Comparison of ENCODE assay signal across 8 cellular contexts in genomic region chr11:112073941-112074811, GRCh38. TPM values are rescaled to one million over a fixed set of nuclear protein-coding genes. Genes with fewer than 3 reads are reported as not detected.
DNase-seq lines count a peak whose midpoint lies in the region; ATAC-seq, FAIRE-seq and TF ChIP-seq lines count a peak whose summit lies in the region.

Gene NKAPD1 (plus strand): TSS chr11:112074299. CDS start chr11:112075575, 1,276 bp downstream.
Gene PIH1D2 (minus strand): TSS chr11:112074017. CDS start chr11:112073174, 843 bp downstream.

- H3K27ac Mint-ChIP-seq in astrocyte (ENCODE audit: unreplicated experiment), result peak within 1 kb of the TSS; percentile 97

- WGBS in hepatocyte (ENCODE audit: low lambda C conversion rate, missing lambda C conversion rate), result 1% methylated on average over 43 of the region's 43 CpGs
- WGBS in aorta, 2 donors, result 0% methylated on average over 43 of the region's 43 CpGs

- no peak for TF ChIP-seq CTCF in astrocyte (IDR thresholded peaks at IDR 0.05; ENCODE audit: insufficient read depth, low read depth, low read length)
- no peak for TF ChIP-seq CTCF in hepatocyte (IDR thresholded peaks at IDR 0.05; ENCODE audit: poor library complexity)

- H3K4me1 Mint-ChIP-seq in astrocyte (ENCODE audit: low read depth, unreplicated experiment), result peaks cover 13% of the 10 kb centered on the region

- H3K36me3 ChIP-seq in astrocyte (ENCODE audit: insufficient read depth, low read length) (peaks cover 22% of the 10 kb centered on the region), hepatocyte (replicated peaks; ENCODE audit: insufficient read depth, low read depth) (no peaks in the 10 kb centered on the region), aorta (ENCODE audit: control insufficient read depth in 1 of 2, insufficient read depth in 2 of 2, low read length in 1 of 2) (no peaks in the 10 kb centered on the region)

- H3K4me3 Mint-ChIP-seq in astrocyte (ENCODE audit: unreplicated experiment), result peak within 1 kb of the TSS; percentile 99

- peak within 1 kb of the TSS; percentile 92 for H3K27ac ChIP-seq in astrocyte (ENCODE audit: low read depth, low read length)
- peak within 1 kb of the TSS; percentile 96 for H3K27ac ChIP-seq in hepatocyte
- peak within 1 kb of the TSS in 1 of 2 donors; percentile 66 for H3K27ac ChIP-seq in aorta (ENCODE audit: low read depth in 1 of 2, low read length in 2 of 2)

- peaks cover 9% of the 10 kb centered on the region for H3K4me1 ChIP-seq in astrocyte (ENCODE audit: insufficient read depth, low read length)
- peaks cover 4% of the 10 kb centered on the region for H3K4me1 ChIP-seq in hepatocyte (ENCODE audit: insufficient read depth)
- no peaks in the 10 kb centered on the region for H3K4me1 ChIP-seq in aorta (ENCODE audit: control insufficient read depth in 1 of 2, insufficient read depth in 2 of 2, low read length in 2 of 2)

- DNase-seq in NCI-H187 (lab: John Stamatoyannopoulos, UW) (peak; percentile 76 to 79), T-helper 2 cell (peak; percentile 35 to 87 (median 74)), astrocyte (ENCODE audit: low read depth) (peak; percentile 81), hepatocyte (ENCODE audit: low spot score) (peak; percentile 87), renal cortical epithelial cell (ENCODE audit: low read depth) (peak; percentile 85), aorta (peak; percentile 83 to 89)

- H3K4me2 ChIP-seq in astrocyte (ENCODE audit: low read length) (peak within 1 kb of the TSS; percentile 95), hepatocyte (peak within 1 kb of the TSS; percentile 87)

- H3K9me3 ChIP-seq in astrocyte (ENCODE audit: insufficient read depth, low read depth, low read length) (no peaks in the 10 kb centered on the region), hepatocyte (ENCODE audit: low read depth) (no peaks in the 10 kb centered on the region), aorta (ENCODE audit: control insufficient read depth, low read length) (no peaks in the 10 kb centered on the region)

- no peaks in the 10 kb centered on the region for H3K9me2 ChIP-seq in hepatocyte (replicated peaks; ENCODE audit: insufficient read depth)

- intact Hi-C loops in aorta (cut with DNase I), result loop anchor here (10.0 kb wide), 1 partner anchor 199 kb away; the partner anchor contains the start of genes ALG9 (in 2 of the 2), CFAP68 (in 2 of the 2) and FDXACB1 (in 2 of the 2)

- H3K36me3 Mint-ChIP-seq in astrocyte (ENCODE audit: low read depth, unreplicated experiment), result peaks cover 2% of the 10 kb centered on the region

- H3K27me3 Mint-ChIP-seq in astrocyte (ENCODE audit: low read depth, unreplicated experiment), result no peaks in the 10 kb centered on the region

- no peak for FAIRE-seq in astrocyte (lab: Jason Lieb, UNC)

- H3K4me3 ChIP-seq in astrocyte (ENCODE audit: insufficient read depth, low read depth, low read length) (peak within 1 kb of the TSS; percentile 91), hepatocyte (peak within 1 kb of the TSS; percentile 95), aorta (ENCODE audit: low read length in 2 of 2) (peak within 1 kb of the TSS; percentile 22 to 87)

- no peaks in the 10 kb centered on the region for H3K27me3 ChIP-seq in astrocyte (ENCODE audit: insufficient read depth, low read length)
- no peaks in the 10 kb centered on the region for H3K27me3 ChIP-seq in hepatocyte
- H3K27me3 ChIP-seq in aorta (ENCODE audit: control insufficient read depth in 1 of 2, insufficient read depth in 2 of 2, low read length in 1 of 2), result no peaks in the 10 kb centered on the region

- peak within 1 kb of the TSS; percentile 81 for H2AFZ ChIP-seq in astrocyte (ENCODE audit: low read depth, low read length)
- peak within 1 kb of the TSS; percentile 95 for H2AFZ ChIP-seq in hepatocyte

- H3K9me3 Mint-ChIP-seq in astrocyte (ENCODE audit: unreplicated experiment), result no peaks in the 10 kb centered on the region

- H4K20me1 ChIP-seq in astrocyte (ENCODE audit: insufficient read depth, low read length) (no peaks in the 10 kb centered on the region), hepatocyte (ENCODE audit: insufficient read depth, poor library complexity, severe bottlenecking) (no peaks in the 10 kb centered on the region)

- peak; percentile 89 for ATAC-seq in GM18498 (IDR thresholded peaks at IDR 0.05; ENCODE audit: unreplicated experiment)
- ATAC-seq in HG02884 (IDR thresholded peaks at IDR 0.05; ENCODE audit: unreplicated experiment), result peak; percentile 75
- peak; percentile 93 for ATAC-seq in aorta (ENCODE audit: low FRiP score)

- H3K79me2 ChIP-seq in astrocyte (ENCODE audit: insufficient read depth, low read length) (peaks cover 31% of the 10 kb centered on the region), hepatocyte (peaks cover 29% of the 10 kb centered on the region)

- peak within 1 kb of the TSS; percentile 97 for H3K9ac ChIP-seq in astrocyte (ENCODE audit: low read length)

RNA-seq across cellular contexts. Expression of gene NKAPD1, which starts in this region (rescaled TPM):
- 24.3 and 27.7 TPM in 2 replicates for total RNA-seq in astrocyte
- total RNA-seq in hepatocyte, result 21.2 and 24.6 TPM in 2 replicates
- polyA plus RNA-seq in hepatocyte, result 8.8 and 21.5 TPM in 2 replicates
- total RNA-seq in renal cortical epithelial cell, result 28.5 and 44.0 TPM in 2 replicates
- total RNA-seq in aorta, result 10 to 100 TPM; 14.7 to 16.3 TPM
- polyA plus RNA-seq in aorta, result 10 to 100 TPM; 14.4 to 19.7 TPM

RNA-seq across cellular contexts. Expression of gene PIH1D2, which starts in this region (rescaled TPM):
- total RNA-seq in astrocyte (1.0 and 1.3 TPM in 2 replicates), hepatocyte (0.60 and 1.7 TPM in 2 replicates), renal cortical epithelial cell (3.0 and 7.4 TPM in 2 replicates), aorta (1 to 10 TPM in 1 of 2 donors, under 1 TPM in 1; 0.49 to 1.4 TPM)
- polyA plus RNA-seq in hepatocyte (2.2 and 3.1 TPM in 2 replicates), aorta (10 to 100 TPM in 1 of 2 donors, 1 to 10 TPM in 1; 1.0 to 10.3 TPM)
